13 cellular contexts compared by ENCODE assay signal in genomic region chr17:75557852-75558665, GRCh38. TPM values are rescaled to one million over a fixed set of nuclear protein-coding genes. Genes with fewer than 3 reads are reported as not detected.
DNase-seq lines count a peak whose midpoint lies in the region; ATAC-seq and TF ChIP-seq lines count a peak whose summit lies in the region.
"Had no signal": no experiment of that assay in that cellular context is flagged by ENCODE, and none has a peak within 500 bp of the region (broad histone marks: within the 10 kb centered on the region; RNA-seq: fewer than 3 reads in every experiment).

No MANE protein-coding gene starts in this region.

- no peak overlapping the region for H4K8ac ChIP-seq in trophoblast cell (ENCODE audit: low read depth, low read length)

- no peaks in the 10 kb centered on the region for H3K27me3 ChIP-seq in trophoblast cell (ENCODE audit: insufficient read depth, low read length)

- CTCF ChIA-PET in RWPE1 (lab: Yijun Ruan, JAX): no interaction called here

- no peak overlapping the region for H2BK5ac ChIP-seq in trophoblast cell (ENCODE audit: low read depth, low read length, poor library complexity)

- no peak overlapping the region for H2BK120ac ChIP-seq in trophoblast cell (ENCODE audit: insufficient read depth, low read length, poor library complexity)

- H3K27ac ChIP-seq in C4-2B: peak overlapping the region; percentile 75
- H3K27ac ChIP-seq in RWPE1: peak overlapping the region; percentile 25; the same call in 1 of the 2 replicates
- H3K27ac ChIP-seq in trophoblast cell (ENCODE audit: low read depth, low read length): no peak overlapping the region

- DNase-seq in RWPE1 (ENCODE audit: low spot score): no peak
- DNase-seq in left lobe of liver (ENCODE audit: low spot score): peak; percentile 92
- no peak for DNase-seq in trophoblast cell
- no peak for DNase-seq in HK-2 (ENCODE audit: unreplicated experiment)
- DNase-seq in medulla oblongata (ENCODE audit: extremely low spot score): no peak
- DNase-seq in NCI-H774 (lab: John Stamatoyannopoulos, UW): no peak
- DNase-seq in cortex of kidney (lab: John Stamatoyannopoulos, UW): no peak
- DNase-seq: activated CD4-positive, alpha-beta T cell treated with anti-CD3 and anti-CD28 coated beads for 4 hours; activated effector memory CD4-positive, alpha-beta T cell treated with anti-CD3 and anti-CD28 coated beads, Interleukin-2, amount 50 U/mL, for 16 hours; HCEC 1CT; OCI-M1; stimulated activated naive CD4-positive, alpha-beta T cell treated with Interleukin-2 at 50 U/mL for 16 hours had no signal

- H4K91ac ChIP-seq in trophoblast cell (ENCODE audit: low read depth, low read length): peak overlapping the region; percentile 40

- H3K4me1 ChIP-seq in trophoblast cell (ENCODE audit: control insufficient read depth in 1 of 2, insufficient read depth in 2 of 2, low read length in 2 of 2): peaks cover 23 to 26% of the 10 kb centered on the region in 2 experiments

- H3K18ac ChIP-seq in trophoblast cell (ENCODE audit: low read length): peak overlapping the region; percentile 38

- H3K4me2 ChIP-seq in trophoblast cell (ENCODE audit: low read length): no peak overlapping the region

- H3K4ac ChIP-seq in trophoblast cell (ENCODE audit: low read depth, low read length): no peak overlapping the region

- H3K9me3 ChIP-seq in trophoblast cell (ENCODE audit: insufficient read depth, low read depth, low read length): no peaks in the 10 kb centered on the region

- ATAC-seq in left lobe of liver: peak; percentile 53

- H4K12ac ChIP-seq in trophoblast cell (ENCODE audit: low read depth, low read length): no peak overlapping the region

- POLR2A ChIA-PET in RWPE1 (lab: Yijun Ruan, JAX; ENCODE audit: low non-redundant PET): no interaction called here

- WGBS in trophoblast cell (ENCODE audit: extremely low coverage, insufficient coverage, insufficient read length): no CpG with 5 or more reads among the region's 18 CpGs

- H3K9ac ChIP-seq in trophoblast cell (ENCODE audit: low read length): no peak overlapping the region

- peak overlapping the region; percentile 37 for H3K4me3 ChIP-seq in trophoblast cell (ENCODE audit: low read depth, low read length)

- no peaks in the 10 kb centered on the region for H3K79me2 ChIP-seq in trophoblast cell (ENCODE audit: control insufficient read depth, insufficient read depth, low read length, poor library complexity)

- peaks cover 9 to 13% of the 10 kb centered on the region in 2 experiments for H3K36me3 ChIP-seq in trophoblast cell (ENCODE audit: control insufficient read depth in 1 of 2, insufficient read depth in 2 of 2, low read length in 2 of 2)

- peak overlapping the region; percentile 38 for H2BK12ac ChIP-seq in trophoblast cell (ENCODE audit: low read length)

- no peak overlapping the region for H3K23ac ChIP-seq in trophoblast cell (ENCODE audit: low read length)

- TF ChIP-seq CTCF in C4-2B (conservative IDR thresholded peaks at IDR 0.05) (no peak), RWPE1 (conservative IDR thresholded peaks at IDR 0.05; ENCODE audit: low read depth) (no peak)

- H3K79me1 ChIP-seq in trophoblast cell (ENCODE audit: low read length): peaks cover 16% of the 10 kb centered on the region

- H3K14ac ChIP-seq in trophoblast cell (ENCODE audit: low read length): no peak overlapping the region

- no peak overlapping the region for H2AFZ ChIP-seq in trophoblast cell (ENCODE audit: insufficient read depth, low read length, poor library complexity)

- peak overlapping the region; percentile 40 for H2AK5ac ChIP-seq in trophoblast cell (ENCODE audit: low read length)

RNA-seq across cellular contexts. Expression of gene MYO15B, which starts 29.5 kb away (rescaled TPM):
- 34.2 TPM for total RNA-seq in left lobe of liver
- polyA plus RNA-seq in trophoblast cell (2013): 8.3 and 8.9 TPM in 2 replicates

RNA-seq across cellular contexts. Expression of gene LLGL2, which starts 32.6 kb away (rescaled TPM):
- total RNA-seq in left lobe of liver: 90.6 TPM
- polyA plus RNA-seq in trophoblast cell (2013): 25.4 and 29.0 TPM in 2 replicates

RNA-seq across cellular contexts. Expression of gene TSEN54, which starts 41.7 kb away (rescaled TPM):
- 15.9 TPM for total RNA-seq in left lobe of liver
- polyA plus RNA-seq in trophoblast cell (2013): 10.4 and 11.3 TPM in 2 replicates

RNA-seq across cellular contexts. Expression of gene CASKIN2, which starts 42.7 kb away (rescaled TPM):
- 26.4 TPM for total RNA-seq in left lobe of liver
- 5.6 and 5.7 TPM in 2 replicates for polyA plus RNA-seq in trophoblast cell (2013)
